ENCODE assay signal across 24 cellular contexts in genomic region chr22:30232716-30233218, GRCh38. TPM values are rescaled to one million over a fixed set of nuclear protein-coding genes. Genes with fewer than 3 reads are reported as not detected.
"Had no signal": no experiment of that assay in that cellular context is flagged by ENCODE, and none has a peak within 500 bp of the region (broad histone marks: within the 10 kb centered on the region; RNA-seq: fewer than 3 reads in every experiment).

No MANE protein-coding gene starts in this region.

- H3K9me3 ChIP-seq: esophagus muscularis mucosa, tibial artery, uterus had no signal

- H3K27ac ChIP-seq: cardiac muscle cell, esophagus muscularis mucosa, tibial artery, uterus had no signal

- H3K4me1 ChIP-seq: uterus had no signal

- H3K36me3 ChIP-seq: cardiac muscle cell, esophagus muscularis mucosa, tibial artery, uterus had no signal

- H3K27me3 ChIP-seq: cardiac muscle cell, uterus had no signal

- FAIRE-seq: endothelial cell of umbilical vein, TTC549 had no signal

- ATAC-seq: activated CD8-positive, alpha-beta T cell treated with anti-CD3 and anti-CD28 coated beads, Interleukin-2, amount 10 ng/mL, durations not matched to agents 7 days and 5 days; activated T-cell treated with anti-CD3 and anti-CD28 coated beads, Interleukin-2, amount 50 U/mL, for 4 hours; left cardiac atrium had no signal

- DNase-seq: activated B cell treated with CpG ODN at 0.5 μM for 24 hours; activated CD4-positive, alpha-beta T cell treated with anti-CD3 and anti-CD28 coated beads for 4 hours; activated CD8-positive, alpha-beta memory T cell treated with anti-CD3 and anti-CD28 coated beads, Interleukin-2, amount 50 U/mL, for 4 hours; activated CD8-positive, alpha-beta T cell treated with anti-CD3 and anti-CD28 coated beads, Interleukin-2, amount 10 ng/mL, durations not matched to agents 7 days and 5 days; activated effector memory CD4-positive, alpha-beta T cell treated with Interleukin-2 at 50 U/mL for 16 hours; activated naive CD4-positive, alpha-beta T cell treated with anti-CD3 and anti-CD28 coated beads, Interleukin-2, amount 50 U/mL, for 16 hours; activated T-cell treated with anti-CD3 and anti-CD28 coated beads, Interleukin-2, amount 50 U/mL, for 4 hours; aorta; dermis blood vessel endothelial cell; effector memory CD4-positive, alpha-beta T cell; left cardiac atrium; midbrain; occipital lobe; stimulated activated CD4-positive, alpha-beta T cell treated with anti-CD3 and anti-CD28 coated beads, Interleukin-12 subunit alpha, Interleukin-12 subunit beta, amount 100 ng/mL, for 4 hours; stimulated activated CD4-positive, alpha-beta T cell treated with anti-CD3 and anti-CD28 coated beads, Interleukin-1b, Interleukin-23, amount 100 ng/mL, for 48 hours; stimulated activated naive CD4-positive, alpha-beta T cell treated with Interleukin-2 at 50 U/mL for 16 hours; tibial artery; uterus had no signal

- H3K4me3 ChIP-seq: cardiac muscle cell, esophagus muscularis mucosa, lung, tibial artery, uterus had no signal

RNA-seq across cellular contexts. Expression of gene LIF, which starts 13.8 kb away (rescaled TPM):
- total RNA-seq: occipital lobe had no signal

RNA-seq across cellular contexts. Expression of gene OSM, which starts 33.9 kb away (rescaled TPM):
- total RNA-seq: cardiac muscle cell, chondrocyte, dermis blood vessel endothelial cell, endothelial cell of umbilical vein had no signal
- polyA plus RNA-seq: cardiac muscle cell, endothelial cell of umbilical vein had no signal
